16 cellular contexts compared by ENCODE assay signal in genomic region chr4:89551191-89551590, GRCh38.
DNase-seq lines count a peak whose midpoint lies in the region; ATAC-seq and TF ChIP-seq lines count a peak whose summit lies in the region.
"Had no signal": no experiment of that assay in that cellular context is flagged by ENCODE, and none has a peak within 500 bp of the region (broad histone marks: within the 10 kb centered on the region; RNA-seq: fewer than 3 reads in every experiment).

No MANE protein-coding gene starts in this region.

- TF ChIP-seq CTCF in MCF 10A (IDR thresholded peaks at IDR 0.05; ENCODE audit: unreplicated experiment) (no peak), mammary epithelial cell (conservative IDR thresholded peaks at IDR 0.05 in 1 of 2, IDR thresholded peaks at IDR 0.05 in 1 of 2; ENCODE audit: extremely low read depth in 1 of 2, insufficient read depth in 1 of 2, low read depth in 1 of 2, low read length in 2 of 2) (no peak)

- ATAC-seq in HG02885 (IDR thresholded peaks at IDR 0.05; ENCODE audit: poor library complexity, unreplicated experiment) (no peak), left lobe of liver (no peak)
- ATAC-seq: CD8-positive, alpha-beta T cell; GM12878 had no signal

- no peak overlapping the region for H3K4ac ChIP-seq in trophoblast cell (ENCODE audit: low read depth, low read length)

- peaks cover under 1% of the 10 kb centered on the region for H3K9me3 Mint-ChIP-seq in MCF 10A (ENCODE audit: unreplicated experiment)
- H3K9me3 Mint-ChIP-seq: CD8-positive, alpha-beta T cell had no signal

- POLR2A ChIA-PET in MCF 10A (lab: Yijun Ruan, JAX): interaction anchor here (0.8 kb wide), 1 partner anchor 52 kb away, joined by 3 read pairs; no protein-coding TSS in a partner anchor

- BruUV-seq in MCF 10A (replicated peaks; lab: Mats Ljungman, UMichigan) (no TSS peak), mammary epithelial cell (replicated peaks; lab: Mats Ljungman, UMichigan) (no TSS peak)

- H2AFZ ChIP-seq in mammary epithelial cell (ENCODE audit: low read depth, low read length): no peak overlapping the region
- no peak overlapping the region for H2AFZ ChIP-seq in trophoblast cell (ENCODE audit: insufficient read depth, low read length, poor library complexity)

- no peak overlapping the region for H3K18ac ChIP-seq in trophoblast cell (ENCODE audit: low read length)

- no peak overlapping the region for H4K12ac ChIP-seq in trophoblast cell (ENCODE audit: low read depth, low read length)

- H2AK5ac ChIP-seq in trophoblast cell (ENCODE audit: low read length): no peak overlapping the region

- H3K4me1 Mint-ChIP-seq in MCF 10A (ENCODE audit: insufficient read depth, unreplicated experiment): peaks cover 11% of the 10 kb centered on the region
- H3K4me1 Mint-ChIP-seq: B cell, H9 had no signal

- no peaks in the 10 kb centered on the region for H3K27me3 Mint-ChIP-seq in MCF 10A (ENCODE audit: insufficient read depth, unreplicated experiment)
- H3K27me3 Mint-ChIP-seq: B cell had no signal

- 60% methylated on average over 3 of the region's 3 CpGs for WGBS in mammary epithelial cell (ENCODE audit: low coverage, missing lambda C conversion rate)
- no CpG with 5 or more reads among the region's 3 CpGs for WGBS in trophoblast cell (ENCODE audit: extremely low coverage, insufficient coverage, insufficient read length)

- in situ Hi-C loops in mammary epithelial cell (cut with MboI; ENCODE audit: low sequenced_read_pairs in 2 of 2): no loop called here

- H3K27ac ChIP-seq in mammary epithelial cell (ENCODE audit: insufficient read depth, low read depth, low read length) (no peak overlapping the region), trophoblast cell (ENCODE audit: low read depth, low read length) (no peak overlapping the region)
- H3K27ac ChIP-seq: BLaER1 treated with 17β-estradiol and CSF1 and Interleukin-3, amounts not matched to agents 10 nM and 100 nM had no signal

- DNase-seq in MCF 10A (ENCODE audit: unreplicated experiment) (peak; percentile 33), mammary epithelial cell (no peak), fibroblast of gingiva (ENCODE audit: low read depth) (peak; percentile 50), trophoblast cell (peak; percentile 19 to 84), left lobe of liver (ENCODE audit: low spot score) (no peak), NCI-H345 (lab: John Stamatoyannopoulos, UW) (no peak)
- DNase-seq: 8988T; Calu3; CD8-positive, alpha-beta T cell; DND-41; EL; H9 had no signal

- H3K27me3 ChIP-seq in mammary epithelial cell (ENCODE audit: insufficient read depth, low read length) (no peaks in the 10 kb centered on the region), trophoblast cell (ENCODE audit: insufficient read depth, low read length) (no peaks in the 10 kb centered on the region)
- H3K27me3 ChIP-seq: BLaER1 treated with 17β-estradiol and CSF1 and Interleukin-3, amounts not matched to agents 10 nM and 100 nM had no signal

- no peak overlapping the region for H3K14ac ChIP-seq in trophoblast cell (ENCODE audit: low read length)

- H4K8ac ChIP-seq in trophoblast cell (ENCODE audit: low read depth, low read length): no peak overlapping the region

- intact Hi-C loops in MCF 10A (cut with micrococcal nuclease): no loop called here
- intact Hi-C loops in mammary epithelial cell (cut with micrococcal nuclease): no loop called here

- H3K9ac ChIP-seq in mammary epithelial cell (ENCODE audit: insufficient read depth, low read length) (no peak overlapping the region), trophoblast cell (ENCODE audit: low read length) (no peak overlapping the region)
- H3K9ac ChIP-seq: BLaER1 treated with 17β-estradiol and CSF1 and Interleukin-3, amounts not matched to agents 10 nM and 100 nM had no signal

- H3K4me2 ChIP-seq in mammary epithelial cell (ENCODE audit: insufficient read depth, low read depth, low read length) (no peak overlapping the region), trophoblast cell (ENCODE audit: low read length) (no peak overlapping the region)
- H3K4me2 ChIP-seq: BLaER1 treated with 17β-estradiol and CSF1 and Interleukin-3, amounts not matched to agents 10 nM and 100 nM had no signal

- dilution Hi-C loops in mammary epithelial cell (cut with HindIII; ENCODE audit: low sequenced_read_pairs): no loop called here

- H3K79me2 ChIP-seq in mammary epithelial cell (ENCODE audit: insufficient read depth, low read length) (no peaks in the 10 kb centered on the region), trophoblast cell (ENCODE audit: control insufficient read depth, insufficient read depth, low read length, poor library complexity) (no peaks in the 10 kb centered on the region)

- no peak overlapping the region for H2BK5ac ChIP-seq in trophoblast cell (ENCODE audit: low read depth, low read length, poor library complexity)

- CTCF ChIA-PET in MCF 10A (lab: Yijun Ruan, JAX) (no interaction called here), mammary epithelial cell (lab: Charles Lee; ENCODE audit: low non-redundant PET) (no interaction called here)

- H4K91ac ChIP-seq in trophoblast cell (ENCODE audit: low read depth, low read length): no peak overlapping the region

- no peaks in the 10 kb centered on the region for H3K36me3 Mint-ChIP-seq in MCF 10A (ENCODE audit: insufficient read depth, unreplicated experiment)
- H3K36me3 Mint-ChIP-seq: CD8-positive, alpha-beta T cell had no signal

- H2BK12ac ChIP-seq in trophoblast cell (ENCODE audit: low read length): no peak overlapping the region

- no peak overlapping the region for H3K23ac ChIP-seq in trophoblast cell (ENCODE audit: low read length)

- no peaks in the 10 kb centered on the region for H3K9me3 ChIP-seq in mammary epithelial cell (replicated peaks; ENCODE audit: insufficient read depth, low read length)
- H3K9me3 ChIP-seq in trophoblast cell (ENCODE audit: insufficient read depth, low read depth, low read length): no peaks in the 10 kb centered on the region
- H3K9me3 ChIP-seq: BLaER1 treated with 17β-estradiol and CSF1 and Interleukin-3, amounts not matched to agents 10 nM and 100 nM had no signal

- no peak overlapping the region for H2BK120ac ChIP-seq in trophoblast cell (ENCODE audit: insufficient read depth, low read length, poor library complexity)

- no peaks in the 10 kb centered on the region for H3K4me1 ChIP-seq in mammary epithelial cell (ENCODE audit: insufficient read depth, low read length)
- no peaks in the 10 kb centered on the region for H3K4me1 ChIP-seq in trophoblast cell (ENCODE audit: control insufficient read depth in 1 of 2, insufficient read depth in 2 of 2, low read length in 2 of 2)
- H3K4me1 ChIP-seq: BLaER1 treated with 17β-estradiol and CSF1 and Interleukin-3, amounts not matched to agents 10 nM and 100 nM had no signal

- H3K4me3 ChIP-seq in mammary epithelial cell (replicated peaks in 1 of 3; ENCODE audit: insufficient read depth in 1 of 3, low read depth in 2 of 3, low read length in 3 of 3): no peak overlapping the region
- H3K4me3 ChIP-seq in trophoblast cell (ENCODE audit: low read depth, low read length): no peak overlapping the region
- H3K4me3 ChIP-seq: BLaER1 treated with 17β-estradiol and CSF1 and Interleukin-3, amounts not matched to agents 10 nM and 100 nM; GM12878 had no signal

- H4K20me1 ChIP-seq in mammary epithelial cell (ENCODE audit: insufficient read depth, low read length): no peaks in the 10 kb centered on the region
- H4K20me1 ChIP-seq: BLaER1 treated with 17β-estradiol and CSF1 and Interleukin-3, amounts not matched to agents 10 nM and 100 nM had no signal

- no peaks in the 10 kb centered on the region for H3K36me3 ChIP-seq in mammary epithelial cell (ENCODE audit: insufficient read depth, low read length)
- no peaks in the 10 kb centered on the region for H3K36me3 ChIP-seq in trophoblast cell (ENCODE audit: control insufficient read depth in 1 of 2, insufficient read depth in 2 of 2, low read length in 2 of 2)
- H3K36me3 ChIP-seq: BLaER1 treated with 17β-estradiol and CSF1 and Interleukin-3, amounts not matched to agents 10 nM and 100 nM had no signal

- no peak overlapping the region for H3K4me3 Mint-ChIP-seq in MCF 10A (ENCODE audit: unreplicated experiment)
- H3K4me3 Mint-ChIP-seq: B cell; CD8-positive, alpha-beta T cell; H9 had no signal

- H3K27ac Mint-ChIP-seq in MCF 10A (ENCODE audit: low read depth, unreplicated experiment): peak overlapping the region; percentile 55
- H3K27ac Mint-ChIP-seq: B cell; CD8-positive, alpha-beta T cell; H9 had no signal

- no peaks in the 10 kb centered on the region for H3K79me1 ChIP-seq in trophoblast cell (ENCODE audit: low read length)

Comparison
In these comparisons a context has a peak if more than half of its experiments do, and no peak if none do; other contexts are left out.
1. DNase-seq: peak in MCF 10A (single experiment), fibroblast of gingiva (single experiment) and trophoblast cell (2 of 2); none in mammary epithelial cell (single experiment), left lobe of liver (single experiment) and NCI-H345 (single experiment).